Comparison of ENCODE assay signal across 1 cellular context in genomic region chr19:47421844-47422395, GRCh38.
TF ChIP-seq lines count a peak whose summit lies in the region.

No MANE protein-coding gene starts in this region.

TF ChIP-seq in HEK293, 187 proteins besides CTCF, POLR2A, EP300 and RAD21 (continued from another document and continues in another):
- TF ChIP-seq, protein P1, sequence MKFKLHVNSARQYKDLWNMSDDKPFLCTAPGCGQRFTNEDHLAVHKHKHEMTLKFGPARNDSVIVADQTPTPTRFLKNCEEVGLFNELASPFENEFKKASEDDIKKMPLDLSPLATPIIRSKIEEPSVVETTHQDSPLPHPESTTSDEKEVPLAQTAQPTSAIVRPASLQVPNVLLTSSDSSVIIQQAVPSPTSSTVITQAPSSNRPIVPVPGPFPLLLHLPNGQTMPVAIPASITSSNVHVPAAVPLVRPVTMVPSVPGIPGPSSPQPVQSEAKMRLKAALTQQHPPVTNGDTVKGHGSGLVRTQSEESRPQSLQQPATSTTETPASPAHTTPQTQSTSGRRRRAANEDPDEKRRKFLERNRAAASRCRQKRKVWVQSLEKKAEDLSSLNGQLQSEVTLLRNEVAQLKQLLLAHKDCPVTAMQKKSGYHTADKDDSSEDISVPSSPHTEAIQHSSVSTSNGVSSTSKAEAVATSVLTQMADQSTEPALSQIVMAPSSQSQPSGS (tag by site-specific recombination; IDR thresholded peaks at IDR 0.05; ENCODE audit: low read depth) = no peak
- TF ChIP-seq ZNF664 (tag by site-specific recombination; IDR thresholded peaks at IDR 0.05) (no peak), ZNF132 (tag by site-specific recombination; IDR thresholded peaks at IDR 0.05; ENCODE audit: borderline replicate concordance) (no peak), ZNF394 (tag by site-specific recombination; IDR thresholded peaks at IDR 0.05; ENCODE audit: borderline replicate concordance) (no peak), ZBTB17 (tag by site-specific recombination; IDR thresholded peaks at IDR 0.05) (peak; percentile 9; the same call in 1 of the 2 replicates), ZNF707 (tag by site-specific recombination; IDR thresholded peaks at IDR 0.05) (no peak), ZNF140 (tag by site-specific recombination; IDR thresholded peaks at IDR 0.05) (no peak), SETDB1 (IDR thresholded peaks at IDR 0.05; ENCODE audit: insufficient read length, low read length) (no peak), ZNF670 (tag by site-specific recombination; IDR thresholded peaks at IDR 0.05; ENCODE audit: low read depth) (no peak), ZFP69B (tag by site-specific recombination; IDR thresholded peaks at IDR 0.05) (no peak; the same call in 1 of the 2 replicates), GFI1B (tag by site-specific recombination; IDR thresholded peaks at IDR 0.05) (no peak), IKZF3 (tag by site-specific recombination; IDR thresholded peaks at IDR 0.05) (peak; percentile 70), BCL11B (tag by site-specific recombination; IDR thresholded peaks at IDR 0.05; ENCODE audit: low read depth) (no peak), ZIC2 (tag by site-specific recombination; IDR thresholded peaks at IDR 0.05) (peak; percentile 76), ZNF692 (tag by site-specific recombination; IDR thresholded peaks at IDR 0.05) (no peak), ZNF146 (tag by site-specific recombination; IDR thresholded peaks at IDR 0.05) (no peak), SP7 (tag by site-specific recombination; IDR thresholded peaks at IDR 0.05) (peak; percentile 80), ZFP37 (tag by site-specific recombination; IDR thresholded peaks at IDR 0.05) (no peak), ZNF157 (tag by site-specific recombination; IDR thresholded peaks at IDR 0.05) (no peak), GLIS1 (tag by site-specific recombination; IDR thresholded peaks at IDR 0.05) (peak; percentile 94), ZNF133 (tag by site-specific recombination; IDR thresholded peaks at IDR 0.05) (no peak), ZBTB26 (tag by site-specific recombination; optimal IDR thresholded peaks at IDR 0.05) (no peak), ZNF791 (tag by site-specific recombination; IDR thresholded peaks at IDR 0.05) (no peak), ZNF311 (tag by site-specific recombination; IDR thresholded peaks at IDR 0.05; ENCODE audit: borderline replicate concordance) (no peak), BCL11A (tag by site-specific recombination; IDR thresholded peaks at IDR 0.05; ENCODE audit: low read depth) (no peak), ZNF292 (tag by site-specific recombination; IDR thresholded peaks at IDR 0.05; ENCODE audit: borderline replicate concordance, low read depth) (no peak), ZNF175 (tag by site-specific recombination; IDR thresholded peaks at IDR 0.05) (no peak), KLF10 (tag by site-specific recombination; IDR thresholded peaks at IDR 0.05) (no peak), GLIS2 (tag by site-specific recombination; IDR thresholded peaks at IDR 0.05) (peak; percentile 68), ZNF416 (tag by site-specific recombination; IDR thresholded peaks at IDR 0.05) (no peak), ZNF843 (tag by site-specific recombination; IDR thresholded peaks at IDR 0.05) (no peak), WT1 (tag by site-specific recombination; IDR thresholded peaks at IDR 0.05) (peak; percentile 90), ZNF561 (tag by site-specific recombination; IDR thresholded peaks at IDR 0.05; ENCODE audit: borderline replicate concordance) (0 out of 2 replicates have a peak, but pooled peaks have one; percentile 33), BCL6B (tag by site-specific recombination; IDR thresholded peaks at IDR 0.05) (no peak), PRDM10 (tag by site-specific recombination; IDR thresholded peaks at IDR 0.05) (peak; percentile 81), ZNF658 (tag by site-specific recombination; IDR thresholded peaks at IDR 0.05) (no peak), ZSCAN23 (tag by site-specific recombination; IDR thresholded peaks at IDR 0.05) (no peak), TCF7L2 (IDR thresholded peaks at IDR 0.05; ENCODE audit: borderline replicate concordance, low read depth, low read length) (no peak), SALL2 (tag by site-specific recombination; IDR thresholded peaks at IDR 0.05; ENCODE audit: borderline replicate concordance) (no peak), ZNF24 (tag by site-specific recombination; IDR thresholded peaks at IDR 0.05) (no peak), ZBTB11 (tag by site-specific recombination; conservative IDR thresholded peaks at IDR 0.05; ENCODE audit: low read depth) (no peak), ZNF366 (tag by site-specific recombination; conservative IDR thresholded peaks at IDR 0.05) (no peak), ZNF239 (tag by site-specific recombination; IDR thresholded peaks at IDR 0.05) (no peak), ZNF302 (tag by site-specific recombination; IDR thresholded peaks at IDR 0.05; ENCODE audit: low read depth) (no peak), ZNF501 (tag by site-specific recombination; IDR thresholded peaks at IDR 0.05) (no peak), ZNF335 (tag by site-specific recombination; conservative IDR thresholded peaks at IDR 0.05) (peak; percentile 84), ZNF121 (tag by site-specific recombination; IDR thresholded peaks at IDR 0.05) (no peak), ZNF223 (tag by site-specific recombination; IDR thresholded peaks at IDR 0.05) (no peak; the same call in 1 of the 2 replicates), ZNF423 (tag by site-specific recombination; IDR thresholded peaks at IDR 0.05) (no peak), YY2 (tag by site-specific recombination; IDR thresholded peaks at IDR 0.05) (no peak), ZBTB21 (tag by site-specific recombination; IDR thresholded peaks at IDR 0.05) (no peak)
- TF ChIP-seq, protein P2, sequence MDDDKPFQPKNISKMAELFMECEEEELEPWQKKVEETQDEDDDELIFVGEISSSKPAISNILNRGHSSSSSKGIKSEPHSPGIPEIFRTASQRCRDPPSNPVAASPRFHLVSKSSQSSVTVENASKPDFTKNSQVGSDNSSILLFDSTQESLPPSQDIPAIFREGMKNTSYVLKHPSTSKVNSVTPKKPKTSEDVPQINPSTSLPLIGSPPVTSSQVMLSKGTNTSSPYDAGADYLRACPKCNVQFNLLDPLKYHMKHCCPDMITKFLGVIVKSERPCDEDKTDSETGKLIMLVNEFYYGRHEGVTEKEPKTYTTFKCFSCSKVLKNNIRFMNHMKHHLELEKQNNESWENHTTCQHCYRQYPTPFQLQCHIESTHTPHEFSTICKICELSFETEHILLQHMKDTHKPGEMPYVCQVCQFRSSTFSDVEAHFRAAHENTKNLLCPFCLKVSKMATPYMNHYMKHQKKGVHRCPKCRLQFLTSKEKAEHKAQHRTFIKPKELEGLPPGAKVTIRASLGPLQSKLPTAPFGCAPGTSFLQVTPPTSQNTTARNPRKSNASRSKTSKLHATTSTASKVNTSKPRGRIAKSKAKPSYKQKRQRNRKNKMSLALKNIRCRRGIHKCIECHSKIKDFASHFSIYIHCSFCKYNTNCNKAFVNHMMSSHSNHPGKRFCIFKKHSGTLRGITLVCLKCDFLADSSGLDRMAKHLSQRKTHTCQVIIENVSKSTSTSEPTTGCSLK (tag by site-specific recombination; IDR thresholded peaks at IDR 0.05) = no peak
- TF ChIP-seq, protein P3, sequence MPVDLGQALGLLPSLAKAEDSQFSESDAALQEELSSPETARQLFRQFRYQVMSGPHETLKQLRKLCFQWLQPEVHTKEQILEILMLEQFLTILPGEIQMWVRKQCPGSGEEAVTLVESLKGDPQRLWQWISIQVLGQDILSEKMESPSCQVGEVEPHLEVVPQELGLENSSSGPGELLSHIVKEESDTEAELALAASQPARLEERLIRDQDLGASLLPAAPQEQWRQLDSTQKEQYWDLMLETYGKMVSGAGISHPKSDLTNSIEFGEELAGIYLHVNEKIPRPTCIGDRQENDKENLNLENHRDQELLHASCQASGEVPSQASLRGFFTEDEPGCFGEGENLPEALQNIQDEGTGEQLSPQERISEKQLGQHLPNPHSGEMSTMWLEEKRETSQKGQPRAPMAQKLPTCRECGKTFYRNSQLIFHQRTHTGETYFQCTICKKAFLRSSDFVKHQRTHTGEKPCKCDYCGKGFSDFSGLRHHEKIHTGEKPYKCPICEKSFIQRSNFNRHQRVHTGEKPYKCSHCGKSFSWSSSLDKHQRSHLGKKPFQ (tag by site-specific recombination; IDR thresholded peaks at IDR 0.05) = no peak
- TF ChIP-seq, protein P4, sequence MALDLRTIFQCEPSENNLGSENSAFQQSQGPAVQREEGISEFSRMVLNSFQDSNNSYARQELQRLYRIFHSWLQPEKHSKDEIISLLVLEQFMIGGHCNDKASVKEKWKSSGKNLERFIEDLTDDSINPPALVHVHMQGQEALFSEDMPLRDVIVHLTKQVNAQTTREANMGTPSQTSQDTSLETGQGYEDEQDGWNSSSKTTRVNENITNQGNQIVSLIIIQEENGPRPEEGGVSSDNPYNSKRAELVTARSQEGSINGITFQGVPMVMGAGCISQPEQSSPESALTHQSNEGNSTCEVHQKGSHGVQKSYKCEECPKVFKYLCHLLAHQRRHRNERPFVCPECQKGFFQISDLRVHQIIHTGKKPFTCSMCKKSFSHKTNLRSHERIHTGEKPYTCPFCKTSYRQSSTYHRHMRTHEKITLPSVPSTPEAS (tag by site-specific recombination; IDR thresholded peaks at IDR 0.05) = no peak
